ENCODE assay signal across 8 cellular contexts in the genomic region with DNA sequence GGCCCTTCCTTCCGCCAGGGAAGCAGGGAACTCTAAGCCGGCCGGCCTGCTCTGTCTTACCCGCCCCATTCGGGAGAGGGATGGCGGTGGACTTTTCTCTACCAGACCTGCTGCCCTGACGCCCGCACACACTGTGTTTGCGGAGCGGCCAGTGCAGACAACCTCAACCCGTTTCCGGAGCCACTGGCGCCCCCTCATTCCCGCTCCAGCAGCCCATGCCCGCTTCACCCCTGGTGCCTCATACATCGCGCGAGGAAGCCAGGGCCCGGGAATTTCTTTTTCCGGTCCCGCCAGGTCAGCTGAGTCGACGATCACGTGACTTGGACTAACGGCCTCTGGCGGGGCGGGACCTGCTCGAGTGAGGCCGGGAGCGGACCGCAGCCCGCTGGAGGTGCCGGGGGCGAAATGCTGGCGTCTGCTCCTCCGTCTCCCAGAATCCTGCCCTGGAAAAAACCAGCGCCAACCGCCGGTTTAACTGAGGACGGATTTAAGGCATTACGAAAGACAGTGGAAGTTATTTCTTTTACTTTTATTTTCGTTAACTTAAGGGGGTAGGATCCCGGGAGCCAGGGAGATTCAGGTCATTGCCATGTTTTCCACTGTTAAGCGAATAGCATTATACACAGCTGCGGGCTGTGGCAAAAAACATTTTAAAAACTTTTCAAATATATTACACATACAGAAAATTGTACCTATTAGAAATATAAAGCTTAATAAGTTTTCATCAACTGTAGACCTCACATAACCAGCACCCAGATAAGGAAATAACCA. TPM values are rescaled to one million over a fixed set of nuclear protein-coding genes. Genes with fewer than 3 reads are reported as not detected.
A peak's percentile ranks its signal among the peaks of the same experiment; 100 is the strongest.
DNase-seq lines count a peak whose midpoint lies in the region; ATAC-seq, FAIRE-seq and TF ChIP-seq lines count a peak whose summit lies in the region.
"Not testable (repeated sequence)": the region's sequence is repeated elsewhere in the genome, so short reads cannot be mapped to it uniquely, and the experiment has no call there.

No MANE protein-coding gene starts in this region.

- not testable (repeated sequence) for FAIRE-seq in small intestine (lab: Jason Lieb, UNC)

- TF ChIP-seq CTCF in Panc1 (IDR thresholded peaks at IDR 0.05); liver (IDR thresholded peaks at IDR 0.05; ENCODE audit: low read depth, low read length, missing input control): not testable (repeated sequence)

- peak overlapping the region; percentile 81 for H3K27ac Mint-ChIP-seq in activated T-helper 1 cell treated with anti-CD3 and anti-CD28 coated beads, Interleukin-12 subunit alpha, Interleukin-12 subunit beta, Interleukin-2, Interleukin-4 antibody, amounts not matched to agents 30 ng/mL and 10 ng/mL and 1 ng/mL, durations not matched to agents 14 hours and 24 hours and 36 hours

- H3K4me3 ChIP-seq in Panc1 (ENCODE audit: low read depth in 2 of 2, low read length in 2 of 2), result peak overlapping the region; percentile 25 to 43; a peak in 3 of 4 replicates
- peak overlapping the region; percentile 44 to 69 (median 53) for H3K4me3 ChIP-seq in liver (ENCODE audit: low read depth in 1 of 3, low read length in 3 of 3)
- H3K4me3 ChIP-seq in small intestine (ENCODE audit: low read depth in 1 of 2, low read length in 2 of 2), result peak overlapping the region; percentile 31 to 47
- H3K4me3 ChIP-seq in urinary bladder (ENCODE audit: low read depth, low read length), result peak overlapping the region; percentile 35

- intact Hi-C loops in Panc1 (cut with micrococcal nuclease; ENCODE audit: unreplicated experiment), result not testable (repeated sequence)
- intact Hi-C loops in activated T-helper 1 cell treated with anti-CD3 and anti-CD28 coated beads, Interleukin-12 subunit alpha, Interleukin-12 subunit beta, Interleukin-2, Interleukin-4 antibody, amounts not matched to agents 30 ng/mL and 10 ng/mL and 1 ng/mL, durations not matched to agents 14 hours and 24 hours and 36 hours (cut with micrococcal nuclease), result loop anchor here (10.0 kb wide), 1 partner anchor 1725 kb away; the partner anchor contains the start of gene HEXA

- CTCF ChIA-PET in Panc1 (lab: Charles Lee), result not testable (repeated sequence)

- H3K27me3 Mint-ChIP-seq in activated T-helper 1 cell treated with anti-CD3 and anti-CD28 coated beads, Interleukin-12 subunit alpha, Interleukin-12 subunit beta, Interleukin-2, Interleukin-4 antibody, amounts not matched to agents 30 ng/mL and 10 ng/mL and 1 ng/mL, durations not matched to agents 14 hours and 24 hours and 36 hours (ENCODE audit: insufficient read depth), result not testable (repeated sequence)

- in situ Hi-C loops in Panc1 (cut with HindIII; ENCODE audit: low pct_unique_long_range_greater_than_20kb, low sequenced_read_pairs), result not testable (repeated sequence)

- TF ChIP-seq POLR2A in GM18505 (IDR thresholded peaks at IDR 0.05; ENCODE audit: borderline replicate concordance, extremely low read depth, insufficient read depth, insufficient read length), result peak; percentile 46

- DNase-seq in Panc1 (ENCODE audit: low read depth, low spot score) (peak; percentile 24), epithelial cell of prostate (ENCODE audit: low read depth, low spot score) (peak; percentile 20), small intestine (peak; percentile 86)
- DNase-seq in activated T-helper 1 cell treated with anti-CD3 and anti-CD28 coated beads, Interleukin-12 subunit alpha, Interleukin-12 subunit beta, Interleukin-2, Interleukin-4 antibody, amounts not matched to agents 30 ng/mL and 10 ng/mL and 1 ng/mL, durations not matched to agents 14 hours and 24 hours and 36 hours (ENCODE audit: low spot score), result peak; percentile 77

- peak overlapping the region; percentile 70 for H3K4me3 Mint-ChIP-seq in activated T-helper 1 cell treated with anti-CD3 and anti-CD28 coated beads, Interleukin-12 subunit alpha, Interleukin-12 subunit beta, Interleukin-2, Interleukin-4 antibody, amounts not matched to agents 30 ng/mL and 10 ng/mL and 1 ng/mL, durations not matched to agents 14 hours and 24 hours and 36 hours

- not testable (repeated sequence) for H3K36me3 Mint-ChIP-seq in activated T-helper 1 cell treated with anti-CD3 and anti-CD28 coated beads, Interleukin-12 subunit alpha, Interleukin-12 subunit beta, Interleukin-2, Interleukin-4 antibody, amounts not matched to agents 30 ng/mL and 10 ng/mL and 1 ng/mL, durations not matched to agents 14 hours and 24 hours and 36 hours (ENCODE audit: low read depth)

- not testable (repeated sequence) for H3K36me3 ChIP-seq in Panc1 (ENCODE audit: control insufficient read depth, insufficient read depth, low read length); liver (ENCODE audit: control insufficient read depth in 4 of 4, insufficient read depth in 3 of 4, low read depth in 1 of 4, low read length in 3 of 4); small intestine (ENCODE audit: control insufficient read depth in 2 of 2, insufficient read depth in 2 of 2, low read length in 2 of 2); urinary bladder (ENCODE audit: insufficient read depth)

- H3K27ac ChIP-seq in Panc1 (ENCODE audit: low read length) (peak overlapping the region; percentile 69), liver (ENCODE audit: low read depth in 1 of 2, low read length in 2 of 2) (peak overlapping the region; percentile 13 to 18), small intestine (ENCODE audit: low read depth in 1 of 2, low read length in 1 of 2) (peak overlapping the region in 1 of 2 donors; percentile 66)
- H3K27ac ChIP-seq in epithelial cell of prostate; urinary bladder (ENCODE audit: low read depth): not testable (repeated sequence)

- not testable (repeated sequence) for H3K27me3 ChIP-seq in Panc1 (ENCODE audit: control insufficient read depth, insufficient read depth, low read length); liver (ENCODE audit: control insufficient read depth in 4 of 4, insufficient read depth in 4 of 4, low read length in 3 of 4); small intestine (ENCODE audit: control insufficient read depth in 2 of 2, insufficient read depth in 2 of 2, low read length in 2 of 2)

- BruUV-seq in Panc1 (replicated peaks; lab: Mats Ljungman, UMichigan), result TSS peak; percentile 99

- not testable (repeated sequence) for H3K9me3 Mint-ChIP-seq in activated T-helper 1 cell treated with anti-CD3 and anti-CD28 coated beads, Interleukin-12 subunit alpha, Interleukin-12 subunit beta, Interleukin-2, Interleukin-4 antibody, amounts not matched to agents 30 ng/mL and 10 ng/mL and 1 ng/mL, durations not matched to agents 14 hours and 24 hours and 36 hours

- ATAC-seq in GM18505 (IDR thresholded peaks at IDR 0.05; ENCODE audit: unreplicated experiment), result peak; percentile 79
- ATAC-seq in HG02884 (IDR thresholded peaks at IDR 0.05; ENCODE audit: unreplicated experiment), result peak; percentile 91
- ATAC-seq in Panc1, result peak; percentile 96

- not testable (repeated sequence) for H3K9me3 ChIP-seq in Panc1 (ENCODE audit: control insufficient read depth, insufficient read depth, low read depth, low read length); liver (ENCODE audit: control insufficient read depth in 4 of 4, low read length in 3 of 4); small intestine (ENCODE audit: control insufficient read depth, low read depth)

- H3K9ac ChIP-seq in liver (ENCODE audit: low read depth in 1 of 2, low read length in 2 of 2), result not testable (repeated sequence)

- WGBS in liver, result 4% methylated on average over 35 of the region's 45 CpGs
- WGBS in small intestine, 3 donors, result 4 to 5% (median 4%) methylated on average over 27 to 34 of the region's 45 CpGs
- WGBS in urinary bladder, result 3% methylated on average over 34 of the region's 45 CpGs

- H3K4me1 ChIP-seq in Panc1 (ENCODE audit: control insufficient read depth, insufficient read depth, low read length); liver (ENCODE audit: control insufficient read depth in 4 of 4, insufficient read depth in 4 of 4, low read length in 3 of 4); small intestine (ENCODE audit: control insufficient read depth in 2 of 2, insufficient read depth in 1 of 2, low read depth in 1 of 2, low read length in 1 of 2); urinary bladder (ENCODE audit: insufficient read depth): not testable (repeated sequence)

- POLR2A ChIA-PET in Panc1 (lab: Charles Lee), result not testable (repeated sequence)

- TF ChIP-seq RAD21 in liver (IDR thresholded peaks at IDR 0.05), result not testable (repeated sequence)

- not testable (repeated sequence) for H3K4me1 Mint-ChIP-seq in activated T-helper 1 cell treated with anti-CD3 and anti-CD28 coated beads, Interleukin-12 subunit alpha, Interleukin-12 subunit beta, Interleukin-2, Interleukin-4 antibody, amounts not matched to agents 30 ng/mL and 10 ng/mL and 1 ng/mL, durations not matched to agents 14 hours and 24 hours and 36 hours (ENCODE audit: low read depth)

RNA-seq across cellular contexts. Expression of gene GOLGA6A, which starts 17.8 kb away (rescaled TPM):
- 0.05 TPM for total RNA-seq in Panc1 (2021; ENCODE audit: unreplicated experiment)
- polyA plus RNA-seq in Panc1 (2012; ENCODE audit: insufficient read length), result not detected
- total RNA-seq in activated T-helper 1 cell treated with anti-CD3 and anti-CD28 coated beads, Interleukin-12 subunit alpha, Interleukin-12 subunit beta, Interleukin-2, Interleukin-4 antibody, amounts not matched to agents 30 ng/mL and 10 ng/mL and 1 ng/mL, durations not matched to agents 14 hours and 24 hours and 36 hours, result not detected in 2 replicates
- total RNA-seq in liver, result 1 to 10 TPM; 1.2 to 1.4 TPM
- polyA plus RNA-seq in liver, result under 1 TPM; 0.06 to 0.08 TPM
- polyA plus RNA-seq in small intestine, result under 1 TPM in 1 of 3 donors, not detected in 2; 0.01 TPM
- total RNA-seq in urinary bladder, result not detected
- polyA plus RNA-seq in urinary bladder, result 0.06 TPM

RNA-seq across cellular contexts. Expression of gene ISLR2, which starts 30.2 kb away (rescaled TPM):
- total RNA-seq in Panc1 (2021; ENCODE audit: unreplicated experiment) (0.36 TPM), liver (not detected), urinary bladder (2.9 TPM)
- polyA plus RNA-seq in Panc1 (2012; ENCODE audit: insufficient read length), result 0.08 TPM
- total RNA-seq in activated T-helper 1 cell treated with anti-CD3 and anti-CD28 coated beads, Interleukin-12 subunit alpha, Interleukin-12 subunit beta, Interleukin-2, Interleukin-4 antibody, amounts not matched to agents 30 ng/mL and 10 ng/mL and 1 ng/mL, durations not matched to agents 14 hours and 24 hours and 36 hours, result not detected in 2 replicates
- polyA plus RNA-seq in liver (under 1 TPM in 1 of 2 donors, not detected in 1; 0.03 TPM), small intestine (1 to 10 TPM in 1 of 3 donors, under 1 TPM in 1, not detected in 1; 0.54 to 5.7 TPM), urinary bladder (2.0 TPM)

Comparison
In these comparisons a context has a peak if more than half of its experiments do, and no peak if none do; other contexts are left out.
1. DNase-seq: peak in every context shown above with its lines; median percentile 86 in small intestine; 77 in activated T-helper 1 cell treated with anti-CD3 and anti-CD28 coated beads, Interleukin-12 subunit alpha, Interleukin-12 subunit beta, Interleukin-2, Interleukin-4 antibody, amounts not matched to agents 30 ng/mL and 10 ng/mL and 1 ng/mL, durations not matched to agents 14 hours and 24 hours and 36 hours; 24 in Panc1; 20 in epithelial cell of prostate.